Comparison of ENCODE assay signal across 33 cellular contexts in the genomic region with DNA sequence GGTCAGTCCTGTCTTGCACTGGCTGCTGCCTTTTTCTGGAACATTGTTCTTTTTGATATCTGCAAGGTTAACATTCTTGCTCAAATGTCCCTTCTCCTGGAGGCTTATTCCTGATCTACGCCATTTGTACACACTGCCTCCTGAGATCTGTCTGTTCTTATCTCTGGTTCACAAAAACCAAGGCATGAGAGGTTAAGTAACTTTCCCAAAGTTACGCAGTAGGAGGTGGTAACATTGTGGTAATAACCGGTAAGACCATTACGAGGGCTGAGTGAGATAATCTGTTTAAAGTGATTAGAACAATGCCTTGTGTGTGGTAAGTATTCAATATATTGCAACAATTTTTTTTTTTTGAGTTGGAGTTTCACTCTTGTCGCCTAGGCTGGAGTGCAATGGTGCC.
"Had no signal": no experiment of that assay in that cellular context is flagged by ENCODE, and none has a peak within 500 bp of the region (broad histone marks: within the 10 kb centered on the region; RNA-seq: fewer than 3 reads in every experiment).

No MANE protein-coding gene starts in this region.

- DNase-seq: activated effector memory CD4-positive, alpha-beta T cell treated with anti-CD3 and anti-CD28 coated beads, Interleukin-2, amount 50 U/mL, for 16 hours; activated effector memory CD4-positive, alpha-beta T cell treated with Interleukin-2 at 50 U/mL for 16 hours; activated gamma-delta T cell; activated gamma-delta T cell treated with Interleukin-2 at 50 U/mL for 16 hours; activated naive CD4-positive, alpha-beta T cell; activated naive CD4-positive, alpha-beta T cell treated with anti-CD3 and anti-CD28 coated beads for 36 hours; activated naive CD4-positive, alpha-beta T cell treated with anti-CD3 and anti-CD28 coated beads, Interleukin-2, amount 10 ng/mL, durations not matched to agents 7 days and 5 days; activated naive CD4-positive, alpha-beta T cell treated with anti-CD3 and anti-CD28 coated beads, Interleukin-2, amount 50 U/mL, for 16 hours; activated naive CD4-positive, alpha-beta T cell treated with Interleukin-2 at 50 U/mL for 16 hours; activated naive CD8-positive, alpha-beta T cell treated with anti-CD3 and anti-CD28 coated beads for 36 hours; activated naive CD8-positive, alpha-beta T cell treated with anti-CD3 and anti-CD28 coated beads, Interleukin-2, amount 10 ng/mL, durations not matched to agents 7 days and 5 days; activated naive CD8-positive, alpha-beta T cell treated with anti-CD3 and anti-CD28 coated beads, Interleukin-2, amount 50 U/mL, for 24 hours; activated T-cell treated with anti-CD3 and anti-CD28 coated beads, Interleukin-2, amount 50 U/mL, for 24 hours; activated T-cell treated with anti-CD3 and anti-CD28 coated beads, Interleukin-2, amount 50 U/mL, for 4 hours; activated T-cell treated with anti-CD3 and anti-CD28 coated beads, Interleukin-2, amount 50 U/mL, for 48 hours; activated T-cell treated with anti-CD3 and anti-CD28 coated beads, Interleukin-2, amount 50 U/mL, for 72 hours; adrenal gland; amniotic stem cell; amygdala; anterior cingulate cortex; aorta; body of pancreas; brain microvascular endothelial cell; caudate nucleus; central memory CD4-positive, alpha-beta T cell; cerebellar nuclear complex had no signal

- H3K36me3 ChIP-seq: adrenal gland, ascending aorta, brain microvascular endothelial cell, breast epithelium, cardiac muscle cell had no signal

- H3K27ac ChIP-seq: adrenal gland, ascending aorta, body of pancreas, brain microvascular endothelial cell, breast epithelium, cardiac muscle cell had no signal

- ATAC-seq: activated naive CD4-positive, alpha-beta T cell treated with anti-CD3 and anti-CD28 coated beads, Interleukin-2, amount 50 U/mL, for 72 hours; activated naive CD8-positive, alpha-beta T cell treated with anti-CD3 and anti-CD28 coated beads, Interleukin-2, amount 50 U/mL, for 24 hours; activated T-cell treated with anti-CD3 and anti-CD28 coated beads, Interleukin-2, amount 50 U/mL, for 4 hours; activated T-cell treated with anti-CD3 and anti-CD28 coated beads, Interleukin-2, amount 50 U/mL, for 72 hours; activated T-helper 17 cell treated with anti-CD3 and anti-CD28 coated beads, Interleukin-2, amount 50 U/mL, for 72 hours; body of pancreas had no signal

- H3K4me3 ChIP-seq: adrenal gland, ascending aorta, body of pancreas, breast epithelium, cardiac muscle cell had no signal

- H3K4me1 ChIP-seq: adrenal gland, ascending aorta, body of pancreas, breast epithelium had no signal

- H3K27me3 ChIP-seq: adrenal gland, ascending aorta, body of pancreas, brain microvascular endothelial cell, breast epithelium, cardiac muscle cell had no signal

- H3K9me3 ChIP-seq: adrenal gland, ascending aorta, body of pancreas, breast epithelium had no signal

- FAIRE-seq: astrocyte, bronchial epithelial cell had no signal
